ENCODE assay signal across 1 cellular context in genomic region chr17:72502111-72502939, GRCh38.
TF ChIP-seq lines count a peak whose summit lies in the region.

No MANE protein-coding gene starts in this region.

TF ChIP-seq in HepG2, 621 proteins besides CTCF, POLR2A, EP300 and RAD21 (continued from another document and continues in another):
- no peak for TF ChIP-seq ZHX2 (IDR thresholded peaks at IDR 0.05; ENCODE audit: low read depth)
- no peak for TF ChIP-seq ZHX2 (CRISPR knock-in tag; IDR thresholded peaks at IDR 0.05; ENCODE audit: borderline replicate concordance)
- TF ChIP-seq HHEX (CRISPR knock-in tag; IDR thresholded peaks at IDR 0.05): 0 out of 2 replicates have a peak, but pooled peaks have one; percentile 33
- no peak for TF ChIP-seq TAF15 (IDR thresholded peaks at IDR 0.05; ENCODE audit: low read depth, low read length, poor library complexity, severe bottlenecking)
- TF ChIP-seq RXRB (CRISPR knock-in tag; IDR thresholded peaks at IDR 0.05; ENCODE audit: borderline replicate concordance): peak; percentile 25; the same call in 1 of the 2 replicates
- no peak for TF ChIP-seq ZNF530 (CRISPR knock-in tag; IDR thresholded peaks at IDR 0.05; ENCODE audit: low read depth)
- TF ChIP-seq ZNF251 (CRISPR knock-in tag; IDR thresholded peaks at IDR 0.05): no peak
- no peak for TF ChIP-seq ZBED4 (CRISPR knock-in tag; IDR thresholded peaks at IDR 0.05; ENCODE audit: borderline replicate concordance)
- peak; percentile 62; the same call in 1 of the 2 replicates for TF ChIP-seq ZFP37 (CRISPR knock-in tag; IDR thresholded peaks at IDR 0.05; ENCODE audit: borderline replicate concordance)
- TF ChIP-seq SMAD1 (CRISPR knock-in tag; IDR thresholded peaks at IDR 0.05; ENCODE audit: borderline replicate concordance, low read depth): 0 out of 2 replicates have a peak, but pooled peaks have one; percentile 52
- no peak for TF ChIP-seq PRDM4 (CRISPR knock-in tag; IDR thresholded peaks at IDR 0.05; ENCODE audit: borderline replicate concordance)
- no peak for TF ChIP-seq ATAD3A (CRISPR knock-in tag; IDR thresholded peaks at IDR 0.05)
- peak; percentile 68 for TF ChIP-seq RARA (CRISPR knock-in tag; IDR thresholded peaks at IDR 0.05)
- TF ChIP-seq ZNF205 (CRISPR knock-in tag; IDR thresholded peaks at IDR 0.05): no peak
- TF ChIP-seq FOXK2 (IDR thresholded peaks at IDR 0.05): no peak
- no peak for TF ChIP-seq ZNF792 (CRISPR knock-in tag; IDR thresholded peaks at IDR 0.05)
- TF ChIP-seq KLF11 (CRISPR knock-in tag; IDR thresholded peaks at IDR 0.05): no peak
- peak; percentile 80; the same call in 1 of the 2 replicates for TF ChIP-seq ZNF619 (CRISPR knock-in tag; IDR thresholded peaks at IDR 0.05)
- TF ChIP-seq PCBP2 (optimal IDR thresholded peaks at IDR 0.05; ENCODE audit: low read depth, low read length, poor library complexity, severe bottlenecking): no peak
- peak; percentile 65 for TF ChIP-seq ZNF574 (CRISPR knock-in tag; IDR thresholded peaks at IDR 0.05)
- TF ChIP-seq ZNF704 (CRISPR knock-in tag; IDR thresholded peaks at IDR 0.05; ENCODE audit: borderline replicate concordance): no peak; the same call in 1 of the 2 replicates
- no peak for TF ChIP-seq MAF1 (CRISPR knock-in tag; IDR thresholded peaks at IDR 0.05; ENCODE audit: borderline replicate concordance)
- TF ChIP-seq BRF2 (CRISPR knock-in tag; IDR thresholded peaks at IDR 0.05): 0 out of 2 replicates have a peak, but pooled peaks have one; percentile 41
- TF ChIP-seq TAF1 (CRISPR knock-in tag; IDR thresholded peaks at IDR 0.05): peak; percentile 13; the same call in 1 of the 2 replicates
- TF ChIP-seq RBFOX2 (IDR thresholded peaks at IDR 0.05; ENCODE audit: low read depth, low read length): 0 out of 2 replicates have a peak, but pooled peaks have one; percentile 15
- 0 out of 2 replicates have a peak, but pooled peaks have one; percentile 63 for TF ChIP-seq ZXDC (CRISPR knock-in tag; IDR thresholded peaks at IDR 0.05)
- no peak for TF ChIP-seq GMEB2 (CRISPR knock-in tag; IDR thresholded peaks at IDR 0.05; ENCODE audit: low read depth)
- no peak for TF ChIP-seq MTERF4 (CRISPR knock-in tag; IDR thresholded peaks at IDR 0.05)
- 0 out of 2 replicates have a peak, but pooled peaks have one; percentile 15 for TF ChIP-seq DRAP1 (CRISPR knock-in tag; IDR thresholded peaks at IDR 0.05)
